22 cellular contexts compared by ENCODE assay signal in genomic region chr11:95187730-95188129, GRCh38. TPM values are rescaled to one million over a fixed set of nuclear protein-coding genes. Genes with fewer than 3 reads are reported as not detected.
A peak's percentile ranks its signal among the peaks of the same experiment; 100 is the strongest.
DNase-seq lines count a peak whose midpoint lies in the region; ATAC-seq and TF ChIP-seq lines count a peak whose summit lies in the region.
"Had no signal": no experiment of that assay in that cellular context is flagged by ENCODE, and none has a peak within 500 bp of the region (broad histone marks: within the 10 kb centered on the region; RNA-seq: fewer than 3 reads in every experiment).

No MANE protein-coding gene starts in this region.

- no peak overlapping the region for H3K4me3 ChIP-seq in smooth muscle cell
- H3K4me3 ChIP-seq: BLaER1, GM12878, MG63, PC-9 had no signal

- DNase-seq in activated CD4-positive, alpha-beta T cell treated with anti-CD3 and anti-CD28 coated beads for 36 hours, result peak; percentile 13
- DNase-seq in activated CD4-positive, alpha-beta T cell treated with anti-CD3 and anti-CD28 coated beads, Interleukin-2, amount 50 U/mL, for 1 hour, result no peak
- DNase-seq in activated naive CD4-positive, alpha-beta T cell treated with anti-CD3 and anti-CD28 coated beads, Interleukin-2, amount 50 U/mL, for 16 hours, result no peak
- DNase-seq in activated naive CD8-positive, alpha-beta T cell treated with anti-CD3 and anti-CD28 coated beads, Interleukin-2, amount 50 U/mL, for 24 hours, result no peak
- DNase-seq in smooth muscle cell (lab: John Stamatoyannopoulos, UW; ENCODE audit: unreplicated experiment) (no peak), hippocampal formation (lab: John Stamatoyannopoulos, UW) (no peak)
- no peak for DNase-seq in T-helper 2 cell treated with Interferon-gamma antibody and Interleukin-4, amounts not matched to agents 5 μg/mL and 100 μg/mL, for 36 hours (ENCODE audit: low spot score)
- DNase-seq: 8988T, DMS 273 treated with DMSO at 0.1 percent for 48 hours, GDM1, H7, Karpas-422, MG63, NCI-H1092, NCI-H146, NCI-H2081, NCI-H510A treated with DMSO at 0.1 percent for 48 hours, NCI-H82, PC-9 had no signal

- no peak overlapping the region for H3K9ac ChIP-seq in smooth muscle cell (ENCODE audit: low read depth)
- H3K9ac ChIP-seq: BLaER1 had no signal

- no peak overlapping the region for H3K4me3 Mint-ChIP-seq in activated CD4-positive, alpha-beta T cell treated with anti-CD3 and anti-CD28 coated beads for 36 hours
- no peak overlapping the region for H3K4me3 Mint-ChIP-seq in activated naive CD4-positive, alpha-beta T cell treated with anti-CD3 and anti-CD28 coated beads, Interleukin-2, amount 50 U/mL, for 24 hours
- no peak overlapping the region for H3K4me3 Mint-ChIP-seq in activated naive CD8-positive, alpha-beta T cell treated with anti-CD3 and anti-CD28 coated beads, Interleukin-2, amount 50 U/mL, for 24 hours
- H3K4me3 Mint-ChIP-seq in T-helper 2 cell treated with Interferon-gamma antibody and Interleukin-4, amounts not matched to agents 5 μg/mL and 100 μg/mL, for 36 hours, result no peak overlapping the region

- H3K9me3 Mint-ChIP-seq in activated CD4-positive, alpha-beta T cell treated with anti-CD3 and anti-CD28 coated beads for 36 hours (ENCODE audit: low read depth), result no peaks in the 10 kb centered on the region
- H3K9me3 Mint-ChIP-seq in activated naive CD4-positive, alpha-beta T cell treated with anti-CD3 and anti-CD28 coated beads, Interleukin-2, amount 50 U/mL, for 24 hours, result peaks cover 6% of the 10 kb centered on the region
- no peaks in the 10 kb centered on the region for H3K9me3 Mint-ChIP-seq in activated naive CD8-positive, alpha-beta T cell treated with anti-CD3 and anti-CD28 coated beads, Interleukin-2, amount 50 U/mL, for 24 hours
- H3K9me3 Mint-ChIP-seq in T-helper 2 cell treated with Interferon-gamma antibody and Interleukin-4, amounts not matched to agents 5 μg/mL and 100 μg/mL, for 36 hours, result no peaks in the 10 kb centered on the region

- peaks cover 94% of the 10 kb centered on the region for H4K20me1 ChIP-seq in smooth muscle cell (ENCODE audit: low read depth)
- H4K20me1 ChIP-seq: BLaER1 had no signal

- no peak overlapping the region for H2AFZ ChIP-seq in smooth muscle cell (ENCODE audit: low read depth)
- H2AFZ ChIP-seq: PC-9 had no signal

- no peak overlapping the region for H3K4me2 ChIP-seq in smooth muscle cell
- H3K4me2 ChIP-seq: BLaER1, PC-9 had no signal

- no peaks in the 10 kb centered on the region for H3K27me3 Mint-ChIP-seq in activated CD4-positive, alpha-beta T cell treated with anti-CD3 and anti-CD28 coated beads for 36 hours
- no peaks in the 10 kb centered on the region for H3K27me3 Mint-ChIP-seq in activated naive CD4-positive, alpha-beta T cell treated with anti-CD3 and anti-CD28 coated beads, Interleukin-2, amount 50 U/mL, for 24 hours
- no peaks in the 10 kb centered on the region for H3K27me3 Mint-ChIP-seq in activated naive CD8-positive, alpha-beta T cell treated with anti-CD3 and anti-CD28 coated beads, Interleukin-2, amount 50 U/mL, for 24 hours
- no peaks in the 10 kb centered on the region for H3K27me3 Mint-ChIP-seq in T-helper 2 cell treated with Interferon-gamma antibody and Interleukin-4, amounts not matched to agents 5 μg/mL and 100 μg/mL, for 36 hours (ENCODE audit: low read depth)

- peaks cover 98% of the 10 kb centered on the region for H3K79me2 ChIP-seq in smooth muscle cell (ENCODE audit: low read depth)

- H3K27ac ChIP-seq in smooth muscle cell (ENCODE audit: low read depth), result peak overlapping the region; percentile 44
- H3K27ac ChIP-seq: BLaER1, PC-9 had no signal

- H3K36me3 Mint-ChIP-seq in activated CD4-positive, alpha-beta T cell treated with anti-CD3 and anti-CD28 coated beads for 36 hours (ENCODE audit: low read depth), result peaks cover 27% of the 10 kb centered on the region
- H3K36me3 Mint-ChIP-seq in activated naive CD4-positive, alpha-beta T cell treated with anti-CD3 and anti-CD28 coated beads, Interleukin-2, amount 50 U/mL, for 24 hours, result peaks cover 33% of the 10 kb centered on the region
- peaks cover 30% of the 10 kb centered on the region for H3K36me3 Mint-ChIP-seq in activated naive CD8-positive, alpha-beta T cell treated with anti-CD3 and anti-CD28 coated beads, Interleukin-2, amount 50 U/mL, for 24 hours (ENCODE audit: low read depth)
- peaks cover 38% of the 10 kb centered on the region for H3K36me3 Mint-ChIP-seq in T-helper 2 cell treated with Interferon-gamma antibody and Interleukin-4, amounts not matched to agents 5 μg/mL and 100 μg/mL, for 36 hours (ENCODE audit: low read depth)

- H3K4me1 Mint-ChIP-seq in activated CD4-positive, alpha-beta T cell treated with anti-CD3 and anti-CD28 coated beads for 36 hours, result peaks cover 21% of the 10 kb centered on the region
- H3K4me1 Mint-ChIP-seq in activated naive CD4-positive, alpha-beta T cell treated with anti-CD3 and anti-CD28 coated beads, Interleukin-2, amount 50 U/mL, for 24 hours, result peaks cover 57% of the 10 kb centered on the region
- peaks cover 15% of the 10 kb centered on the region for H3K4me1 Mint-ChIP-seq in activated naive CD8-positive, alpha-beta T cell treated with anti-CD3 and anti-CD28 coated beads, Interleukin-2, amount 50 U/mL, for 24 hours
- H3K4me1 Mint-ChIP-seq in T-helper 2 cell treated with Interferon-gamma antibody and Interleukin-4, amounts not matched to agents 5 μg/mL and 100 μg/mL, for 36 hours (ENCODE audit: low read depth), result peaks cover 4% of the 10 kb centered on the region

- ATAC-seq in activated CD4-positive, alpha-beta T cell treated with anti-CD3 and anti-CD28 coated beads for 36 hours, result peak; percentile 90
- ATAC-seq in activated naive CD8-positive, alpha-beta T cell treated with anti-CD3 and anti-CD28 coated beads, Interleukin-2, amount 50 U/mL, for 24 hours, result peak; percentile 59
- ATAC-seq: GM12878 had no signal

- CTCF ChIA-PET in activated CD4-positive, alpha-beta T cell treated with anti-CD3 and anti-CD28 coated beads for 36 hours (lab: Charles Lee), result interaction anchor here (0.6 to 0.7 kb wide), 2 partner anchors 657 to 1865 kb away, joined by 3 to 4 read pairs; no protein-coding TSS in a partner anchor

- peak overlapping the region; percentile 16 for H3K27ac Mint-ChIP-seq in activated CD4-positive, alpha-beta T cell treated with anti-CD3 and anti-CD28 coated beads for 36 hours
- H3K27ac Mint-ChIP-seq in activated naive CD4-positive, alpha-beta T cell treated with anti-CD3 and anti-CD28 coated beads, Interleukin-2, amount 50 U/mL, for 24 hours, result peak overlapping the region; percentile 84
- peak overlapping the region; percentile 40 for H3K27ac Mint-ChIP-seq in activated naive CD8-positive, alpha-beta T cell treated with anti-CD3 and anti-CD28 coated beads, Interleukin-2, amount 50 U/mL, for 24 hours
- H3K27ac Mint-ChIP-seq in T-helper 2 cell treated with Interferon-gamma antibody and Interleukin-4, amounts not matched to agents 5 μg/mL and 100 μg/mL, for 36 hours, result no peak overlapping the region

- peaks cover 26% of the 10 kb centered on the region for H3F3A ChIP-seq in smooth muscle cell (ENCODE audit: low read depth)

- POLR2A ChIA-PET in activated CD4-positive, alpha-beta T cell treated with anti-CD3 and anti-CD28 coated beads for 36 hours (lab: Charles Lee), result no interaction called here

- TF ChIP-seq CTCF in smooth muscle cell (IDR thresholded peaks at IDR 0.05; ENCODE audit: borderline replicate concordance, insufficient read depth, poor library complexity, severe bottlenecking), result no peak

- H3K27me3 ChIP-seq in smooth muscle cell (ENCODE audit: low read depth), result no peaks in the 10 kb centered on the region
- H3K27me3 ChIP-seq: BLaER1, MG63 had no signal

- intact Hi-C loops in activated CD4-positive, alpha-beta T cell treated with anti-CD3 and anti-CD28 coated beads for 36 hours (cut with DNase I, micrococcal nuclease), result no loop called here

- H3K4me1 ChIP-seq in smooth muscle cell (ENCODE audit: low read depth), result peaks cover 9% of the 10 kb centered on the region
- H3K4me1 ChIP-seq: BLaER1 had no signal

- no peaks in the 10 kb centered on the region for H3K9me3 ChIP-seq in smooth muscle cell (replicated peaks; ENCODE audit: low read depth)
- H3K9me3 ChIP-seq: BLaER1, MG63 had no signal

- peaks cover 41% of the 10 kb centered on the region for H3K36me3 ChIP-seq in smooth muscle cell (ENCODE audit: low read depth)
- H3K36me3 ChIP-seq: MG63 had no signal

RNA-seq across cellular contexts. Expression of gene SESN3, which starts 43.3 kb away (rescaled TPM):
- total RNA-seq in activated CD4-positive, alpha-beta T cell treated with anti-CD3 and anti-CD28 coated beads for 36 hours, result 10 to 100 TPM in 1 of 2 experiments, 1 to 10 TPM in 1; 8.4 to 12.3 TPM
- total RNA-seq in smooth muscle cell, result 374 and 429 TPM in 2 replicates
- 20.4 and 30.9 TPM in 2 replicates for polyA plus RNA-seq in smooth muscle cell

Comparison
In these comparisons a context has a peak if more than half of its experiments do, and no peak if none do; other contexts are left out.
1. RNA of gene SESN3, which starts 43.3 kb away (total RNA-seq): 374 to 429 TPM in smooth muscle cell; 8.4 to 12.3 TPM in activated CD4-positive, alpha-beta T cell treated with anti-CD3 and anti-CD28 coated beads for 36 hours; every median in the first group is over 10 times any median in the second.